In the genomic region with DNA sequence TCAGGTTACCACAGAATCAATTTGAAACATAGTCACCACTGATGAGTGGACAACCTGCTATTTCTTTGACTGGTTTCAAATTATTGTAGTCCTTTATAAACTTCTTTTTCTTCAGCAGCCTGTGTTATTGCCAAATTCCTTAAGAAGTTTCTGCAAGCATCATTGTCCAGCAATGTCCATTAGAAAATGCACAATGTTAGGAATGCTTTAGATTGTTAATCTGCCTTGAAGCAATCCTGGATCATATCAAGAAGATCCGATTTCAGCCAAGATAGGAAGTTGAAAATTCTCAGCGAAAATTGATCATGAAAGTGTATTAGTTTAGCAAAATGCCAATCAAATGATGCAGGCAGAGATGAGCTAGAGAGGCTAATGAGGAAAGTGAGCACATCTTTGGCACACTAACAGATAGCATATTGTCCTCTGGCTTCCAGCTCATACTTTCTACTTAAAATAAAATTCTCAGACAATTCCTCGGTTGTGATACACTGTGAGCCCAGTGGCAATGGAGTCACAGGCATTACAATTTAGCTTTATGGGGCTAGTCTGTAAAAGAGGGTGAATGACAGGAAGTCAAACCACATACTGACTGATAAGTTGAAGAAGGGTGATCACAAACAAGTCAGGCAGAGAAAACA, we compare ENCODE assay signal across 14 cellular contexts.
A peak's percentile ranks its signal among the peaks of the same experiment; 100 is the strongest.
DNase-seq lines count a peak whose midpoint lies in the region; ATAC-seq, FAIRE-seq and TF ChIP-seq lines count a peak whose summit lies in the region.
"Had no signal": no experiment of that assay in that cellular context is flagged by ENCODE, and none has a peak within 500 bp of the region (broad histone marks: within the 10 kb centered on the region; RNA-seq: fewer than 3 reads in every experiment).

No MANE protein-coding gene starts in this region.

- FAIRE-seq in keratinocyte (lab: Jason Lieb, UNC): peak; percentile 17
- FAIRE-seq: frontal cortex had no signal

- H3K79me2 ChIP-seq in keratinocyte (ENCODE audit: control insufficient read depth, insufficient read depth, low read length): no peaks in the 10 kb centered on the region

- H3K4me3 ChIP-seq in AG04449 (ENCODE audit: low read depth, low read length) (no peak overlapping the region), astrocyte of the spinal cord (ENCODE audit: low read depth, low read length) (no peak overlapping the region), keratinocyte (ENCODE audit: control insufficient read depth in 2 of 3, extremely low read depth in 1 of 3, insufficient read depth in 2 of 3, low read depth in 1 of 3, low read length in 3 of 3) (no peak overlapping the region)
- H3K4me3 ChIP-seq: cardiac muscle cell, right lobe of liver had no signal

- H3K27me3 ChIP-seq in keratinocyte (ENCODE audit: control insufficient read depth, extremely low read depth, insufficient read depth, low read length): no peaks in the 10 kb centered on the region
- H3K27me3 ChIP-seq: cardiac muscle cell, right lobe of liver had no signal

- H3K27ac ChIP-seq in keratinocyte (ENCODE audit: control insufficient read depth, insufficient read depth, low read length): no peak overlapping the region
- H3K27ac ChIP-seq: cardiac muscle cell, right lobe of liver had no signal

- CTCF ChIA-PET in AG04449 (lab: Yijun Ruan, JAX): interaction anchor here (0.6 kb wide), 1 partner anchor 29 kb away, joined by 3 read pairs; no protein-coding TSS in a partner anchor

- H3K4me1 ChIP-seq in keratinocyte (ENCODE audit: control insufficient read depth, extremely low read depth, insufficient read depth, low read length): no peaks in the 10 kb centered on the region
- H3K4me1 ChIP-seq: right lobe of liver had no signal

- TF ChIP-seq CTCF in AG04449 (IDR thresholded peaks at IDR 0.05; ENCODE audit: insufficient read depth, low read length, missing control alignments): no peak
- TF ChIP-seq CTCF in astrocyte of the spinal cord (IDR thresholded peaks at IDR 0.05; ENCODE audit: low read depth, low read length): no peak
- no peak for TF ChIP-seq CTCF in keratinocyte (optimal IDR thresholded peaks at IDR 0.05 in 1 of 3, IDR thresholded peaks at IDR 0.05 in 1 of 3, conservative IDR thresholded peaks at IDR 0.05 in 1 of 3; ENCODE audit: extremely low read depth in 1 of 3, insufficient read depth in 2 of 3, low read length in 3 of 3)

- DNase-seq in AG04449 (ENCODE audit: low read depth, low spot score) (peak; percentile 82), HT1080 (ENCODE audit: low read depth) (peak; percentile 25), astrocyte of the spinal cord (ENCODE audit: low read depth, low spot score) (peak; percentile 82), keratinocyte (ENCODE audit: low read depth, low spot score) (no peak)
- DNase-seq in effector CD4-positive, alpha-beta T cell: no peak
- DNase-seq in activated CD4-positive, CD25-positive, alpha-beta regulatory T cell treated with anti-CD3 and anti-CD28 coated beads, Interleukin-2, amount 50 U/mL, for 72 hours: no peak
- DNase-seq: activated T-cell treated with anti-CD3 and anti-CD28 coated beads for 4 hours, left ventricle myocardium superior, NCI-H1694 treated with DMSO at 0.1 percent for 48 hours, right lobe of liver had no signal

- no peak overlapping the region for H2AFZ ChIP-seq in keratinocyte (ENCODE audit: control insufficient read depth, low read length)

- H3K36me3 ChIP-seq in keratinocyte (ENCODE audit: control insufficient read depth in 2 of 2, extremely low read depth in 1 of 2, insufficient read depth in 2 of 2, low read length in 2 of 2): no peaks in the 10 kb centered on the region
- H3K36me3 ChIP-seq: cardiac muscle cell, right lobe of liver had no signal

- dilution Hi-C loops in keratinocyte (cut with MboI; ENCODE audit: extremely low pct_ligation_motif_present, low sequenced_read_pairs): no loop called here

- in situ Hi-C loops in astrocyte of the spinal cord (cut with HindIII; ENCODE audit: low sequenced_read_pairs): no loop called here

- H3K9me3 ChIP-seq in keratinocyte (ENCODE audit: control insufficient read depth, low read depth, low read length): no peaks in the 10 kb centered on the region

- H3K4me2 ChIP-seq in keratinocyte (ENCODE audit: control insufficient read depth, extremely low read depth, insufficient read depth, low read depth, low read length): no peak overlapping the region

- ATAC-seq in GM21423 (IDR thresholded peaks at IDR 0.05; ENCODE audit: unreplicated experiment) (no peak), HG03097 (IDR thresholded peaks at IDR 0.05; ENCODE audit: low FRiP score, unreplicated experiment) (no peak)
- ATAC-seq: left ventricle myocardium superior, right lobe of liver had no signal

- no peak overlapping the region for H3K9ac ChIP-seq in keratinocyte (ENCODE audit: control insufficient read depth, extremely low read depth, insufficient read depth, low read length)

- H3K9me1 ChIP-seq in keratinocyte (ENCODE audit: control insufficient read depth, extremely low read depth, insufficient read depth, low read length): no peaks in the 10 kb centered on the region

- POLR2A ChIA-PET in AG04449 (lab: Yijun Ruan, JAX): interaction anchor here (1.1 to 1.4 kb wide), 3 partner anchors 19 to 31 kb away, joined by 3 to 4 read pairs (median 3); no protein-coding TSS in a partner anchor

- H4K20me1 ChIP-seq in keratinocyte (ENCODE audit: control insufficient read depth, extremely low read depth, insufficient read depth, low read length): no peaks in the 10 kb centered on the region

Comparison
In these comparisons a context has a peak if more than half of its experiments do, and no peak if none do; other contexts are left out.
1. DNase-seq: peak in AG04449 (single experiment), HT1080 (single experiment) and astrocyte of the spinal cord (single experiment); none in keratinocyte (single experiment), effector CD4-positive, alpha-beta T cell (single experiment) and activated CD4-positive, CD25-positive, alpha-beta regulatory T cell treated with anti-CD3 and anti-CD28 coated beads, Interleukin-2, amount 50 U/mL, for 72 hours (single experiment).